ENCODE assay signal across 25 cellular contexts in the genomic region with DNA sequence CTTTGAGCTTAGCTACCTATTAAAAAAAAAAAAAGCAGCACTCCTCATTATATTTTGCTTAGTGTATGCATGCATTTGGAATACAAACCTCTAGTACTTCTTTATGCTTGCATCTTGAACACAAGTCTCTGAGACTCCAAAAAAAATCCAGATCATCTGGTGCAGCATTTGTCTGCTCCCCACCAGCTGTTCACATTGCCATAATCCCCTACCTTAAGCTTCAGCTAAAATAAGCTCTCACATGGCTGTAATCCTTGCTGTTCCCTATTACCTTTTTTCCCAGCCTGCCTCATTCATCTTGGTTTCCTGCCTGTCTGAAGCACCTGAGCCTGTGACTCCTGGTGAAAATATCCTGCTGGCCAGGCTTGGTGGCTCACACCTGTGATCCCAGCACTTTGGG.
DNase-seq lines count a peak whose midpoint lies in the region; TF ChIP-seq lines count a peak whose summit lies in the region.
"Had no signal": no experiment of that assay in that cellular context is flagged by ENCODE, and none has a peak within 500 bp of the region (broad histone marks: within the 10 kb centered on the region; RNA-seq: fewer than 3 reads in every experiment).

No MANE protein-coding gene starts in this region.

- H3K4me3 Mint-ChIP-seq in nephron progenitor cell, result no peak overlapping the region
- H3K4me3 Mint-ChIP-seq: CD8-positive, alpha-beta T cell; HFFc6 had no signal

- H4K20me1 ChIP-seq in BLaER1 treated with 17β-estradiol and CSF1 and Interleukin-3, amounts not matched to agents 10 nM and 100 nM, result peaks cover 0 to 15% (median 0%) of the 10 kb centered on the region in 11 experiments; a peak in 8 of 22 replicates

- DNase-seq in NCI-H2171 (lab: John Stamatoyannopoulos, UW) (peak; percentile 23), WERI-Rb-1 (peak; percentile 76), nephron progenitor cell (no peak), GDM1 (lab: John Stamatoyannopoulos, UW) (no peak), HCEC 1CT (no peak)
- no peak for DNase-seq in effector CD8-positive, alpha-beta T cell (lab: John Stamatoyannopoulos, UW)
- no peak for DNase-seq in stimulated activated CD4-positive, alpha-beta T cell treated with anti-CD3 and anti-CD28 coated beads, Interleukin-4, amount 100 ng/mL, for 4 hours
- DNase-seq: C1 segment of cervical spinal cord; Caco-2; CD8-positive, alpha-beta T cell; GM23248; H7; HFFc6; IMR-90; NCI-H1048; NCI-H1417; NCI-H1694; NCI-H2029 treated with DMSO at 0.1 percent for 48 hours; NCI-H345; NCI-H510A treated with DMSO at 0.1 percent for 48 hours; NCI-H774; SHP77 treated with DMSO at 0.1 percent for 48 hours; T-helper 1 cell had no signal

- H3K27ac ChIP-seq in BLaER1 treated with 17β-estradiol and CSF1 and Interleukin-3, amounts not matched to agents 10 nM and 100 nM, result no peak overlapping the region
- peak overlapping the region; percentile 83 for H3K27ac ChIP-seq in WERI-Rb-1
- H3K27ac ChIP-seq: GM23248, KMS-11 had no signal

- no peak for TF ChIP-seq CTCF in WERI-Rb-1 (IDR thresholded peaks at IDR 0.05; ENCODE audit: low read depth, low read length)
- TF ChIP-seq CTCF in nephron progenitor cell (IDR thresholded peaks at IDR 0.05), result no peak

- H3K9ac ChIP-seq in BLaER1 treated with 17β-estradiol and CSF1 and Interleukin-3, amounts not matched to agents 10 nM and 100 nM, result peak overlapping the region in 3 of 11 experiments; percentile 6 to 29 (median 16); a peak in 2 of 22 replicates
- H3K9ac ChIP-seq: GM23248, KMS-11 had no signal

- peak overlapping the region; percentile 54 for H3K27ac Mint-ChIP-seq in nephron progenitor cell
- H3K27ac Mint-ChIP-seq: CD8-positive, alpha-beta T cell; HFFc6 had no signal

- no peaks in the 10 kb centered on the region for H3K9me3 ChIP-seq in BLaER1 treated with 17β-estradiol and CSF1 and Interleukin-3, amounts not matched to agents 10 nM and 100 nM (replicated peaks in 1 of 11)
- H3K9me3 ChIP-seq in WERI-Rb-1 (ENCODE audit: severe bottlenecking), result no peaks in the 10 kb centered on the region
- H3K9me3 ChIP-seq: Caco-2 had no signal

- peaks cover 23% of the 10 kb centered on the region for H3K27me3 Mint-ChIP-seq in nephron progenitor cell (ENCODE audit: low read depth, poor library complexity)

- H3K36me3 ChIP-seq in BLaER1 treated with 17β-estradiol and CSF1 and Interleukin-3, amounts not matched to agents 10 nM and 100 nM, result peaks cover 0 to 23% (median 18%) of the 10 kb centered on the region in 11 experiments; a peak in 19 of 22 replicates
- H3K36me3 ChIP-seq in WERI-Rb-1, result no peaks in the 10 kb centered on the region

- H3K4me1 ChIP-seq in BLaER1 treated with 17β-estradiol and CSF1 and Interleukin-3, amounts not matched to agents 10 nM and 100 nM, result peaks cover 18 to 39% (median 29%) of the 10 kb centered on the region in 10 experiments
- H3K4me1 ChIP-seq: Caco-2 had no signal

- peak overlapping the region in 7 of 11 experiments; percentile 22 to 65 (median 39); a peak in 7 of 22 replicates for H3K4me2 ChIP-seq in BLaER1 treated with 17β-estradiol and CSF1 and Interleukin-3, amounts not matched to agents 10 nM and 100 nM
- H3K4me2 ChIP-seq: KMS-11 had no signal

- peaks cover 28% of the 10 kb centered on the region for H3K4me1 Mint-ChIP-seq in nephron progenitor cell

- no peaks in the 10 kb centered on the region for H3K27me3 ChIP-seq in BLaER1 treated with 17β-estradiol and CSF1 and Interleukin-3, amounts not matched to agents 10 nM and 100 nM
- H3K27me3 ChIP-seq in WERI-Rb-1 (ENCODE audit: insufficient read depth, low read depth, severe bottlenecking), result no peaks in the 10 kb centered on the region

- no peaks in the 10 kb centered on the region for H3K36me3 Mint-ChIP-seq in nephron progenitor cell (ENCODE audit: low read depth)
- H3K36me3 Mint-ChIP-seq: CD8-positive, alpha-beta T cell had no signal

- no peak overlapping the region for H3K4me3 ChIP-seq in BLaER1 treated with 17β-estradiol and CSF1 and Interleukin-3, amounts not matched to agents 10 nM and 100 nM
- no peak overlapping the region for H3K4me3 ChIP-seq in WERI-Rb-1 (ENCODE audit: low read depth, low read length)
- H3K4me3 ChIP-seq: GM23248 had no signal

- no peaks in the 10 kb centered on the region for H3K9me3 Mint-ChIP-seq in nephron progenitor cell
- H3K9me3 Mint-ChIP-seq: CD8-positive, alpha-beta T cell; HFFc6 had no signal

Comparison
In these comparisons a context has a peak if more than half of its experiments do, and no peak if none do; other contexts are left out.
1. DNase-seq: peak in NCI-H2171 (single experiment) and WERI-Rb-1 (single experiment); none in nephron progenitor cell (single experiment), effector CD8-positive, alpha-beta T cell (single experiment), GDM1 (single experiment), HCEC 1CT (single experiment) and stimulated activated CD4-positive, alpha-beta T cell treated with anti-CD3 and anti-CD28 coated beads, Interleukin-4, amount 100 ng/mL, for 4 hours (0 of 2).